1 cellular context compared by ENCODE assay signal in genomic region chr15:50257924-50258323, GRCh38.
TF ChIP-seq lines count a peak whose summit lies in the region.

No MANE protein-coding gene starts in this region.

TF ChIP-seq in SK-N-SH, 30 proteins besides CTCF, POLR2A, EP300 and RAD21 (continued from another document):
- TF ChIP-seq, protein P1, sequence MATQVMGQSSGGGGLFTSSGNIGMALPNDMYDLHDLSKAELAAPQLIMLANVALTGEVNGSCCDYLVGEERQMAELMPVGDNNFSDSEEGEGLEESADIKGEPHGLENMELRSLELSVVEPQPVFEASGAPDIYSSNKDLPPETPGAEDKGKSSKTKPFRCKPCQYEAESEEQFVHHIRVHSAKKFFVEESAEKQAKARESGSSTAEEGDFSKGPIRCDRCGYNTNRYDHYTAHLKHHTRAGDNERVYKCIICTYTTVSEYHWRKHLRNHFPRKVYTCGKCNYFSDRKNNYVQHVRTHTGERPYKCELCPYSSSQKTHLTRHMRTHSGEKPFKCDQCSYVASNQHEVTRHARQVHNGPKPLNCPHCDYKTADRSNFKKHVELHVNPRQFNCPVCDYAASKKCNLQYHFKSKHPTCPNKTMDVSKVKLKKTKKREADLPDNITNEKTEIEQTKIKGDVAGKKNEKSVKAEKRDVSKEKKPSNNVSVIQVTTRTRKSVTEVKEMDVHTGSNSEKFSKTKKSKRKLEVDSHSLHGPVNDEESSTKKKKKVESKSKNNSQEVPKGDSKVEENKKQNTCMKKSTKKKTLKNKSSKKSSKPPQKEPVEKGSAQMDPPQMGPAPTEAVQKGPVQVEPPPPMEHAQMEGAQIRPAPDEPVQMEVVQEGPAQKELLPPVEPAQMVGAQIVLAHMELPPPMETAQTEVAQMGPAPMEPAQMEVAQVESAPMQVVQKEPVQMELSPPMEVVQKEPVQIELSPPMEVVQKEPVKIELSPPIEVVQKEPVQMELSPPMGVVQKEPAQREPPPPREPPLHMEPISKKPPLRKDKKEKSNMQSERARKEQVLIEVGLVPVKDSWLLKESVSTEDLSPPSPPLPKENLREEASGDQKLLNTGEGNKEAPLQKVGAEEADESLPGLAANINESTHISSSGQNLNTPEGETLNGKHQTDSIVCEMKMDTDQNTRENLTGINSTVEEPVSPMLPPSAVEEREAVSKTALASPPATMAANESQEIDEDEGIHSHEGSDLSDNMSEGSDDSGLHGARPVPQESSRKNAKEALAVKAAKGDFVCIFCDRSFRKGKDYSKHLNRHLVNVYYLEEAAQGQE (IDR thresholded peaks at IDR 0.05; ENCODE audit: low read depth, low read length): no peak
- TF ChIP-seq USF2 (IDR thresholded peaks at IDR 0.05; ENCODE audit: borderline replicate concordance, low read depth, low read length) (no peak), MXI1 (IDR thresholded peaks at IDR 0.05; ENCODE audit: low read depth, low read length) (no peak)
